12 cellular contexts compared by ENCODE assay signal in genomic region chr4:41178372-41179085, GRCh38. TPM values are rescaled to one million over a fixed set of nuclear protein-coding genes. Genes with fewer than 3 reads are reported as not detected.
DNase-seq lines count a peak whose midpoint lies in the region; ATAC-seq, FAIRE-seq and TF ChIP-seq lines count a peak whose summit lies in the region.
"Had no signal": no experiment of that assay in that cellular context is flagged by ENCODE, and none has a peak within 500 bp of the region (broad histone marks: within the 10 kb centered on the region; RNA-seq: fewer than 3 reads in every experiment).

No MANE protein-coding gene starts in this region.

- H3K27me3 Mint-ChIP-seq in MCF 10A (ENCODE audit: insufficient read depth, unreplicated experiment), result no peaks in the 10 kb centered on the region
- H3K27me3 Mint-ChIP-seq in stimulated activated memory B cell treated with anti-CD40 and anti-IgM and Interleukin-4, amounts not matched to agents 10 μg/mL and 1 μg/mL and 100 μg/mL, for 72 hours, result peaks cover 14% of the 10 kb centered on the region

- DNase-seq in HT1080 (ENCODE audit: low read depth) (peak; percentile 70), MCF 10A (ENCODE audit: unreplicated experiment) (peak; percentile 84), kidney (no peak), COR-L47 (lab: John Stamatoyannopoulos, UW) (no peak), frontal cortex (ENCODE audit: low spot score in 2 of 2) (no peak)
- no peak for DNase-seq in NK-92 treated with Interleukin-12 subunit alpha and Interleukin-12 subunit beta, amount 100 ng/mL, for 24 hours (lab: John Stamatoyannopoulos, UW)
- DNase-seq: GDM1, NCI-H82 had no signal

- POLR2A ChIA-PET in MCF 10A (lab: Yijun Ruan, JAX), result interaction anchor here (1.0 to 4.2 kb wide), 7 partner anchors 11 to 43 kb away, joined by 3 to 35 read pairs (median 7); partner anchors contain the start of gene APBB2

- no peak for ATAC-seq in stimulated activated memory B cell treated with anti-CD40 and anti-IgM and Interleukin-4, amounts not matched to agents 10 μg/mL and 1 μg/mL and 100 μg/mL, for 72 hours
- ATAC-seq: natural killer cell treated with Interleukin-12 subunit alpha and Interleukin-12 subunit beta and Interleukin-15 and Interleukin-18, amount 100 ng/mL, for 72 hours had no signal

- no peak for TF ChIP-seq CTCF in MCF 10A (IDR thresholded peaks at IDR 0.05; ENCODE audit: unreplicated experiment)
- no peak for TF ChIP-seq CTCF in kidney (IDR thresholded peaks at IDR 0.05; ENCODE audit: borderline replicate concordance, extremely low read depth, insufficient read depth)

- no peak overlapping the region for H3K4me3 ChIP-seq in kidney (ENCODE audit: low read length in 2 of 2)

- H3K36me3 ChIP-seq in kidney (ENCODE audit: control insufficient read depth in 1 of 2, insufficient read depth in 2 of 2, low read length in 2 of 2), result no peaks in the 10 kb centered on the region

- H3K4me3 Mint-ChIP-seq in MCF 10A (ENCODE audit: unreplicated experiment), result peak overlapping the region; percentile 60
- no peak overlapping the region for H3K4me3 Mint-ChIP-seq in stimulated activated memory B cell treated with anti-CD40 and anti-IgM and Interleukin-4, amounts not matched to agents 10 μg/mL and 1 μg/mL and 100 μg/mL, for 72 hours
- H3K4me3 Mint-ChIP-seq: natural killer cell treated with Interleukin-12 subunit alpha and Interleukin-12 subunit beta and Interleukin-15 and Interleukin-18, amount 100 ng/mL, for 72 hours had no signal

- FAIRE-seq in kidney (lab: Jason Lieb, UNC) (peak; percentile 6), frontal cortex (lab: Jason Lieb, UNC) (no peak)
- FAIRE-seq: GM19239 had no signal

- peak overlapping the region; percentile 85 for H3K27ac Mint-ChIP-seq in MCF 10A (ENCODE audit: low read depth, unreplicated experiment)
- no peak overlapping the region for H3K27ac Mint-ChIP-seq in stimulated activated memory B cell treated with anti-CD40 and anti-IgM and Interleukin-4, amounts not matched to agents 10 μg/mL and 1 μg/mL and 100 μg/mL, for 72 hours
- H3K27ac Mint-ChIP-seq: natural killer cell treated with Interleukin-12 subunit alpha and Interleukin-12 subunit beta and Interleukin-15 and Interleukin-18, amount 100 ng/mL, for 72 hours had no signal

- H3K9me3 Mint-ChIP-seq in MCF 10A (ENCODE audit: unreplicated experiment), result peaks cover 7% of the 10 kb centered on the region
- no peaks in the 10 kb centered on the region for H3K9me3 Mint-ChIP-seq in stimulated activated memory B cell treated with anti-CD40 and anti-IgM and Interleukin-4, amounts not matched to agents 10 μg/mL and 1 μg/mL and 100 μg/mL, for 72 hours

- peaks cover 58% of the 10 kb centered on the region for H3K4me1 Mint-ChIP-seq in MCF 10A (ENCODE audit: insufficient read depth, unreplicated experiment)
- no peaks in the 10 kb centered on the region for H3K4me1 Mint-ChIP-seq in stimulated activated memory B cell treated with anti-CD40 and anti-IgM and Interleukin-4, amounts not matched to agents 10 μg/mL and 1 μg/mL and 100 μg/mL, for 72 hours

- H3K9me3 ChIP-seq in kidney (ENCODE audit: control insufficient read depth in 1 of 2, low read length in 2 of 2), result no peaks in the 10 kb centered on the region

- peaks cover 21% of the 10 kb centered on the region for H3K36me3 Mint-ChIP-seq in MCF 10A (ENCODE audit: insufficient read depth, unreplicated experiment)
- H3K36me3 Mint-ChIP-seq in stimulated activated memory B cell treated with anti-CD40 and anti-IgM and Interleukin-4, amounts not matched to agents 10 μg/mL and 1 μg/mL and 100 μg/mL, for 72 hours, result no peaks in the 10 kb centered on the region
- H3K36me3 Mint-ChIP-seq: natural killer cell treated with Interleukin-12 subunit alpha and Interleukin-12 subunit beta and Interleukin-15 and Interleukin-18, amount 100 ng/mL, for 72 hours had no signal

- CTCF ChIA-PET in MCF 10A (lab: Yijun Ruan, JAX), result no interaction called here

- no TSS peak for BruUV-seq in MCF 10A (replicated peaks; lab: Mats Ljungman, UMichigan)

- no peak overlapping the region for H3K9ac ChIP-seq in kidney (ENCODE audit: low read length in 2 of 2)

- H3K4me1 ChIP-seq in kidney (ENCODE audit: control insufficient read depth in 1 of 2, insufficient read depth in 1 of 2, low read depth in 1 of 2, low read length in 2 of 2), result peaks cover 14 to 24% of the 10 kb centered on the region in 2 donors

- H3K27ac ChIP-seq in kidney (ENCODE audit: low read depth in 2 of 2, low read length in 2 of 2) (no peak overlapping the region), temporal lobe (ENCODE audit: low read depth, low read length) (peak overlapping the region; percentile 85)

- intact Hi-C loops in MCF 10A (cut with micrococcal nuclease), result no loop called here
- intact Hi-C loops in kidney (cut with DNase I), result no loop called here

RNA-seq across cellular contexts. Expression of gene APBB2, which starts 35.8 kb away (rescaled TPM):
- total RNA-seq in HT1080 (2014; rRNA removed; shearing (Covaris generic)), result 50.4 and 53.2 TPM in 2 replicates
- 52.2 and 70.7 TPM in 2 replicates for polyA plus RNA-seq in HT1080 (2015; cell fraction: cytosol; rRNA removed)
- 113 and 137 TPM in 2 replicates for polyA plus RNA-seq in HT1080 (2015; cell fraction: nucleus; rRNA removed)
- total RNA-seq in MCF 10A (2022), result 159 and 201 TPM in 2 replicates
- 65.6 TPM for total RNA-seq in kidney
- polyA plus RNA-seq in kidney (ENCODE audit: insufficient read depth, low read depth, low replicate concordance), result 13.4 TPM
- 81.4 TPM for total RNA-seq in temporal lobe
- 68.1 TPM for total RNA-seq in frontal cortex

Comparison
In these comparisons a context has a peak if more than half of its experiments do, and no peak if none do; other contexts are left out.
1. DNase-seq: peak in HT1080 (single experiment) and MCF 10A (single experiment); none in kidney (single experiment), NK-92 treated with Interleukin-12 subunit alpha and Interleukin-12 subunit beta, amount 100 ng/mL, for 24 hours (single experiment), COR-L47 (single experiment) and frontal cortex (0 of 2).